In the genomic region with DNA sequence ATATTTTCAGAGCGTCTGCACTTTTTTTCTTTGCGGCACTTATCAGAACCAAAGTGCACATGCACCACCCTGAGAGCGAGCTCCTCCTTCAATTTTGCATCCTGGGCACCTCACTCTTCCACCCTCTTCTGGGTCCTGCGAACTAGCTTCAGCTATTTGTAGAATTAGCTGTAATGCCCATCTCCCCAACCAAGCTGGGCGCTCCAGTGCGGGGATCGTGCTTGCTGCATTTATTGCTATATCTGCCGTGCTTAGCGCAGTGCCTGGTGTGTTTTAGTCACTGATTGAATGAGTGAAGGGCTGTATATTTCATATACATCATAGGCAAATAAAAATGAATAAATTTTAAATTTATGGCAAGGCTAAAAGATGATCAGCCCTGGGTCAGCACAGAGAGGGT, we compare ENCODE assay signal across 22 cellular contexts.
"Had no signal": no experiment of that assay in that cellular context is flagged by ENCODE, and none has a peak within 500 bp of the region (broad histone marks: within the 10 kb centered on the region; RNA-seq: fewer than 3 reads in every experiment).

No MANE protein-coding gene starts in this region.

- ATAC-seq: stimulated activated effector memory CD8-positive, alpha-beta T cell treated with anti-CD3 and anti-CD28 coated beads, Interleukin-12 subunit alpha, Interleukin-12 subunit beta, amount 100 ng/mL, for 72 hours; stimulated activated memory B cell treated with anti-CD40 and anti-IgM and Interleukin-4, amounts not matched to agents 10 μg/mL and 1 μg/mL and 100 μg/mL, for 72 hours; stimulated activated naive B cell treated with anti-CD40 and anti-IgM and Interleukin-4, amounts not matched to agents 10 μg/mL and 1 μg/mL and 100 μg/mL, for 72 hours; stimulated activated naive CD8-positive, alpha-beta T cell treated with anti-CD3 and anti-CD28 coated beads, Interleukin-15, amount 100 ng/mL, for 72 hours; stimulated activated naive CD8-positive, alpha-beta T cell treated with anti-CD3 and anti-CD28 coated beads, Interleukin-15, Interleukin-2, amounts not matched to agents 100 U/mL and 50 U/mL, for 24 hours; upper lobe of right lung had no signal

- DNase-seq: stimulated activated CD4-positive, alpha-beta T cell treated with anti-CD3 and anti-CD28 coated beads, Interleukin-2, amount 100 ng/mL, for 48 hours; stimulated activated CD4-positive, alpha-beta T cell treated with anti-CD3 and anti-CD28 coated beads, Interleukin-4, amount 100 ng/mL, for 1 hour; stimulated activated CD4-positive, alpha-beta T cell treated with anti-CD3 and anti-CD28 coated beads, Interleukin-4, amount 100 ng/mL, for 24 hours; stimulated activated CD4-positive, alpha-beta T cell treated with anti-CD3 and anti-CD28 coated beads, Interleukin-4, amount 100 ng/mL, for 4 hours; stimulated activated CD8-positive, alpha-beta memory T cell treated with anti-CD3 and anti-CD28 coated beads, Interleukin-4, amount 100 ng/mL, for 48 hours; stimulated activated naive B cell treated with anti-CD40 and anti-IgM and Interleukin-4, amounts not matched to agents 10 μg/mL and 1 μg/mL and 100 μg/mL, for 72 hours; stimulated activated naive CD4-positive, alpha-beta T cell; stimulated activated naive CD4-positive, alpha-beta T cell treated with Interleukin-2 at 50 U/mL for 16 hours; stimulated activated naive CD8-positive, alpha-beta T cell treated with anti-CD3 and anti-CD28 coated beads, Interleukin-15, amount 100 ng/mL, for 72 hours; stimulated activated naive CD8-positive, alpha-beta T cell treated with anti-CD3 and anti-CD28 coated beads, Interleukin-15, Interleukin-2, amounts not matched to agents 100 U/mL and 50 U/mL, for 24 hours; stomach; substantia nigra; testis; thyroid gland; tibial artery; transverse colon; trophoblast cell; upper lobe of left lung; upper lobe of right lung; uterus had no signal
